Comparison of ENCODE assay signal across 25 cellular contexts in the genomic region with DNA sequence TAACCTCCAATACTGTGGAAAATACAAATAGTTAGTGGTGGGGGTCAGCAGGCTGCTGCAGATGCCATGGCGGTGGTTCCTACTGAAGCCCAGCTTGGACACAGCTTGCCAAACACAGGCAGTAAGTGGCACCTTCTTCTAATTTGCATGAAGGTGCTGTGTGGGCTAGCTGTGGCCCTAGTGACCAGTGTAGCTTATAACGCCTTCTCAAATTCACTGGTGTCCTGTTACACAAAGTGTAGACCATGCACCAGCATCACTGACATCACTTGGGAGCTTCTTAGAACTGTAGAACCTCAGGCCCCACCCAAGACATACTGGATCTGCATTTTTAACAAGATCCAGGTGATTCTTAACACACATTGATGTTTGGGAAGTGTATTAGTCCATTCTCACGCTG.
"Had no signal": no experiment of that assay in that cellular context is flagged by ENCODE, and none has a peak within 500 bp of the region (broad histone marks: within the 10 kb centered on the region; RNA-seq: fewer than 3 reads in every experiment).

No MANE protein-coding gene starts in this region.

- FAIRE-seq: colon, keratinocyte had no signal

- H3K4me3 ChIP-seq: ascending aorta, gastrocnemius medialis, heart left ventricle, mucosa of descending colon, neural progenitor cell, thyroid gland had no signal

- H3K27ac ChIP-seq: ascending aorta, brain microvascular endothelial cell, gastrocnemius medialis, neural progenitor cell, thyroid gland had no signal

- DNase-seq: activated CD4-positive, alpha-beta memory T cell treated with anti-CD3 and anti-CD28 coated beads, Interleukin-2, amount 10 ng/mL, durations not matched to agents 7 days and 5 days; activated CD4-positive, alpha-beta T cell treated with anti-CD3 and anti-CD28 coated beads, Interleukin-2, amount 10 ng/mL, durations not matched to agents 24 days and 14 days; activated gamma-delta T cell; activated naive CD4-positive, alpha-beta T cell treated with anti-CD3 and anti-CD28 coated beads, Interleukin-2, amount 50 U/mL, for 16 hours; activated T-cell treated with anti-CD3 and anti-CD28 coated beads, Interleukin-2, amount 50 U/mL, for 72 hours; brain microvascular endothelial cell; central memory CD4-positive, alpha-beta T cell; effector memory CD4-positive, alpha-beta T cell; gastrocnemius medialis; heart left ventricle; left colon; mucosa of descending colon; naive thymus-derived CD4-positive, alpha-beta T cell; retina; stimulated activated CD4-positive, alpha-beta T cell treated with anti-CD3 and anti-CD28 coated beads, Interleukin-2, amount 100 ng/mL, for 48 hours; stimulated activated CD8-positive, alpha-beta memory T cell treated with anti-CD3 and anti-CD28 coated beads, Interleukin-4, amount 100 ng/mL, for 48 hours; stimulated activated naive CD4-positive, alpha-beta T cell; substantia nigra had no signal

- H3K9me3 ChIP-seq: gastrocnemius medialis, mucosa of descending colon, thyroid gland had no signal

- H3K27me3 ChIP-seq: ascending aorta, brain microvascular endothelial cell, gastrocnemius medialis, heart left ventricle, neural progenitor cell, thyroid gland had no signal

- ATAC-seq: activated CD4-positive, CD25-positive, alpha-beta regulatory T cell treated with anti-CD3 and anti-CD28 coated beads, Interleukin-2, amount 50 U/mL, for 24 hours; activated T-cell treated with anti-CD3 and anti-CD28 coated beads, Interleukin-2, amount 50 U/mL, for 72 hours; gastrocnemius medialis; heart left ventricle; left colon; mucosa of descending colon; naive thymus-derived CD4-positive, alpha-beta T cell had no signal

- H3K36me3 ChIP-seq: ascending aorta, brain microvascular endothelial cell, gastrocnemius medialis, neural progenitor cell, thyroid gland had no signal

- H3K9ac ChIP-seq: neural progenitor cell had no signal

- H3K4me3 Mint-ChIP-seq: activated CD4-positive, alpha-beta memory T cell treated with anti-CD3 and anti-CD28 coated beads, Interleukin-2, amount 10 ng/mL, durations not matched to agents 7 days and 5 days; activated CD4-positive, alpha-beta T cell treated with anti-CD3 and anti-CD28 coated beads, Interleukin-2, amount 10 ng/mL, durations not matched to agents 24 days and 14 days; activated T-cell treated with anti-CD3 and anti-CD28 coated beads, Interleukin-2, amount 50 U/mL, for 72 hours; memory B cell; neural progenitor cell had no signal

- H3K27ac Mint-ChIP-seq: activated CD4-positive, alpha-beta memory T cell treated with anti-CD3 and anti-CD28 coated beads, Interleukin-2, amount 10 ng/mL, durations not matched to agents 7 days and 5 days; activated CD4-positive, alpha-beta T cell treated with anti-CD3 and anti-CD28 coated beads, Interleukin-2, amount 10 ng/mL, durations not matched to agents 24 days and 14 days; activated T-cell treated with anti-CD3 and anti-CD28 coated beads, Interleukin-2, amount 50 U/mL, for 72 hours; memory B cell had no signal

- H3K4me1 ChIP-seq: ascending aorta, gastrocnemius medialis, neural progenitor cell had no signal

- H3K4me2 ChIP-seq: neural progenitor cell had no signal

- H2AFZ ChIP-seq: neural progenitor cell had no signal

- H3K27me3 Mint-ChIP-seq: activated CD4-positive, alpha-beta memory T cell treated with anti-CD3 and anti-CD28 coated beads, Interleukin-2, amount 10 ng/mL, durations not matched to agents 7 days and 5 days; activated CD4-positive, alpha-beta T cell treated with anti-CD3 and anti-CD28 coated beads, Interleukin-2, amount 10 ng/mL, durations not matched to agents 24 days and 14 days; memory B cell; naive thymus-derived CD4-positive, alpha-beta T cell had no signal
